6 cellular contexts compared by ENCODE assay signal in the genomic region with DNA sequence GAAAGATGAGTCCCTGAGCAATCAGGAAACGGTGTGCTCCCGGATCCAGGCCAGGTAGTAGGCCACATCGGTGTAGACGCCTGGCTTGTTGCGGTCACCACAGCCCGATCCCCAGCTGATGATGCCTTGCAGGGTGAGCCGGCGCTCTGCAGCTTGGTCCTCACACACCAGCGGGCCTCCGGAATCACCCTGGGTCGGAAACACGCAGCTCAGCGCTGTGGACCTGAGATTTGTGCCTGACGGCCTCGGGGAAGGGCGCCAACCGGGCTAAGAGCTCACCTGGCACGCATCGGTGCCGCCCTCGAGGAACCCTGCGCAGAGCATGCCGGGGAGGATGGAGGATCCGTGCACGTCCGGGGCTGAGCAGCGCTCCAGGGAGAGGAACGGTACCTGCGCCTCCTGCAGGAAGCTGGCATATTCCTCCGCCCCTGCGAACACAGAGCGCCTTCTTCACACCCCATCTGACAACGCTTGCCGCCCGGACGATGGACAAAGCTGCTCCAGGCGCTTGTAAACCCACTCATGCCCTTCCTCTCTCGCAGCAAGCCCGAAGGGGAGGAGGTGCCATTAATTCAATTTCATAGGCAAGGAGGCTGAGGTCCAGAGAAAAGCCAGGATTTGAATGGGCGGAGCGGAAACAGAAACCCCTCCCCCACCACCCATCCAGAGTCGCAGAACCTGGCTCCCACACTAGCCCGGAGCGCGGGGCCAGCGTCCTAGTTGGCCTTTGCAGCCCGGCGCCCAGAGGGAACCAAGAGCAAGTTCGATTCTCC. TPM values are rescaled to one million over a fixed set of nuclear protein-coding genes. Genes with fewer than 3 reads are reported as not detected.
DNase-seq lines count a peak whose midpoint lies in the region; ATAC-seq and TF ChIP-seq lines count a peak whose summit lies in the region.

No MANE protein-coding gene starts in this region.

- in situ Hi-C loops in SK-MEL-5 (cut with HindIII; ENCODE audit: low pct_unique_long_range_greater_than_20kb, low sequenced_read_pairs) = no loop called here

- TF ChIP-seq CTCF in omental fat pad (IDR thresholded peaks at IDR 0.05) = no peak

- peak; percentile 42 for ATAC-seq in omental fat pad (ENCODE audit: low FRiP score)
- ATAC-seq in GM18861 (IDR thresholded peaks at IDR 0.05; ENCODE audit: unreplicated experiment) = no peak
- ATAC-seq in HG02970 (IDR thresholded peaks at IDR 0.05; ENCODE audit: low FRiP score, unreplicated experiment) = no peak

- DNase-seq in HPDE6-E6E7 (ENCODE audit: extremely low spot score) = peak; percentile 97
- DNase-seq in SK-MEL-5 (ENCODE audit: low read depth, low spot score) = peak; percentile 73
- peak; percentile 57 for DNase-seq in cerebellar cortex (ENCODE audit: low spot score)
- DNase-seq in omental fat pad (ENCODE audit: low spot score) = no peak

RNA-seq across cellular contexts. Expression of gene PFN3, which starts 2.0 kb away (rescaled TPM):
- not detected in 2 replicates for total RNA-seq in SK-MEL-5 (2014; rRNA removed; shearing (Covaris generic))
- not detected in 2 replicates for polyA plus RNA-seq in SK-MEL-5 (2015; cell fraction: cytosol; rRNA removed)
- polyA plus RNA-seq in SK-MEL-5 (2015; cell fraction: nucleus; rRNA removed) = not detected in 2 replicates
- not detected for total RNA-seq in omental fat pad

RNA-seq across cellular contexts. Expression of gene F12, which starts 6.9 kb away (rescaled TPM):
- total RNA-seq in SK-MEL-5 (2014; rRNA removed; shearing (Covaris generic)) = 6.0 and 8.2 TPM in 2 replicates
- 10.6 and 12.1 TPM in 2 replicates for polyA plus RNA-seq in SK-MEL-5 (2015; cell fraction: cytosol; rRNA removed)
- polyA plus RNA-seq in SK-MEL-5 (2015; cell fraction: nucleus; rRNA removed) = 25.7 and 27.4 TPM in 2 replicates
- total RNA-seq in omental fat pad = 1 to 10 TPM in 1 of 4 donors, under 1 TPM in 3; 0.38 to 3.0 (median 0.63) TPM

RNA-seq across cellular contexts. Expression of gene SLC34A1, which starts 18.2 kb away (rescaled TPM):
- total RNA-seq in SK-MEL-5 (2014; rRNA removed; shearing (Covaris generic)) = 0.16 and 0.19 TPM in 2 replicates
- polyA plus RNA-seq in SK-MEL-5 (2015; cell fraction: cytosol; rRNA removed) = 0.06 and 0.12 TPM in 2 replicates
- polyA plus RNA-seq in SK-MEL-5 (2015; cell fraction: nucleus; rRNA removed) = 0.08 and 0.41 TPM in 2 replicates
- total RNA-seq in omental fat pad = not detected

RNA-seq across cellular contexts. Expression of gene GRK6, which starts 24.0 kb away (rescaled TPM):
- 18.9 and 19.4 TPM in 2 replicates for total RNA-seq in SK-MEL-5 (2014; rRNA removed; shearing (Covaris generic))
- polyA plus RNA-seq in SK-MEL-5 (2015; cell fraction: cytosol; rRNA removed) = 29.6 and 35.1 TPM in 2 replicates
- polyA plus RNA-seq in SK-MEL-5 (2015; cell fraction: nucleus; rRNA removed) = 16.4 and 25.6 TPM in 2 replicates
- total RNA-seq in omental fat pad = 10 to 100 TPM; 16.1 to 45.5 (median 27.2) TPM

RNA-seq across cellular contexts. Expression of gene PRR7, which starts 44.2 kb away (rescaled TPM):
- 34.4 and 38.8 TPM in 2 replicates for total RNA-seq in SK-MEL-5 (2014; rRNA removed; shearing (Covaris generic))
- 179 and 188 TPM in 2 replicates for polyA plus RNA-seq in SK-MEL-5 (2015; cell fraction: cytosol; rRNA removed)
- polyA plus RNA-seq in SK-MEL-5 (2015; cell fraction: nucleus; rRNA removed) = 93.4 and 107 TPM in 2 replicates
- 1 to 10 TPM in 3 of 4 donors, not detected in 1; 1.6 to 2.8 (median 2.1) TPM for total RNA-seq in omental fat pad
